ENCODE assay signal across 1 cellular context in the genomic region with DNA sequence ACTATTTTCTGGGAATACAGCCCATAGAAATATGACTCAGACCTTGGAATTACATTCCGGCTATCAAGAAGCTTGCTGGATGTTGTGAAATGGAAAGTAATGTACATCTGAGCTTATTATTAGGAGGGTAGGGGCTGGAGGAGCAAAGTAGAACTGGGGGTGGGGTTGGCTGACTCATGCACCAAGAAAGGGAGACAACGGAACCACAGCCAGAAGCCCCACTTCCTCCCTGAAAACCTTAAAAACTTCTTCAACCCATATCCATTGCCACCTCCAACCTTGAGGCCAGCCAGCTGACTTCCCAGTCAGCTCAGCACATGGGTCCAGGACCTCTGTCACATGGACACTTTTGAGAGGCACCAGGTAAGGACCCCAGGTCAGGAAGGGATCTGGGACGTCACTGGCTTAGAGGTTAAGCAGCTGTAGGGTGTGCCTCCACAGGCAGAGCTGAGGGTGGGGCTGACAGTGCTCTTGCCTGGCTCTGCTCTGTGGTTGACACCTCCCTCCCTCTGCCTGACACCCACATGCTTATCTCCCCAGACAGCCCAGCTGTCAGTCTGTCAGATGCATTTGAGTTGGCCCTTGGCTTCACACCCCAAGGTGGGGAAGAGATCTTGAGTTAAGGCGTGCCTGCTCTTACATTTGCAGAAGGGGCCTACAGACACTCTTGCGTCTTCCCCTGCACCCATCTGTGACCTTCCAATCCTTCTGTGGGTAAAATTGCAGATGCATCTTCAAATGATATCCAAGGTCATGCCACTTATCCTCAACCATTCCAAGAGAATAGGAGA.
TF ChIP-seq lines count a peak whose summit lies in the region.

No MANE protein-coding gene starts in this region.

TF ChIP-seq in K562, 482 proteins besides CTCF, POLR2A, EP300 and RAD21 (continued from another document and continues in another):
- no peak for TF ChIP-seq ZNF79 (CRISPR knock-in tag; IDR thresholded peaks at IDR 0.05; ENCODE audit: low read depth)
- peak; percentile 93 for TF ChIP-seq CHD4 (IDR thresholded peaks at IDR 0.05; ENCODE audit: insufficient read depth, insufficient replicate concordance, low read depth, low read length, poor library complexity, severe bottlenecking)
- TF ChIP-seq, protein P1, sequence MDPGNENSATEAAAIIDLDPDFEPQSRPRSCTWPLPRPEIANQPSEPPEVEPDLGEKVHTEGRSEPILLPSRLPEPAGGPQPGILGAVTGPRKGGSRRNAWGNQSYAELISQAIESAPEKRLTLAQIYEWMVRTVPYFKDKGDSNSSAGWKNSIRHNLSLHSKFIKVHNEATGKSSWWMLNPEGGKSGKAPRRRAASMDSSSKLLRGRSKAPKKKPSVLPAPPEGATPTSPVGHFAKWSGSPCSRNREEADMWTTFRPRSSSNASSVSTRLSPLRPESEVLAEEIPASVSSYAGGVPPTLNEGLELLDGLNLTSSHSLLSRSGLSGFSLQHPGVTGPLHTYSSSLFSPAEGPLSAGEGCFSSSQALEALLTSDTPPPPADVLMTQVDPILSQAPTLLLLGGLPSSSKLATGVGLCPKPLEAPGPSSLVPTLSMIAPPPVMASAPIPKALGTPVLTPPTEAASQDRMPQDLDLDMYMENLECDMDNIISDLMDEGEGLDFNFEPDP (CRISPR knock-in tag; IDR thresholded peaks at IDR 0.05), result no peak
- TF ChIP-seq, protein P2, sequence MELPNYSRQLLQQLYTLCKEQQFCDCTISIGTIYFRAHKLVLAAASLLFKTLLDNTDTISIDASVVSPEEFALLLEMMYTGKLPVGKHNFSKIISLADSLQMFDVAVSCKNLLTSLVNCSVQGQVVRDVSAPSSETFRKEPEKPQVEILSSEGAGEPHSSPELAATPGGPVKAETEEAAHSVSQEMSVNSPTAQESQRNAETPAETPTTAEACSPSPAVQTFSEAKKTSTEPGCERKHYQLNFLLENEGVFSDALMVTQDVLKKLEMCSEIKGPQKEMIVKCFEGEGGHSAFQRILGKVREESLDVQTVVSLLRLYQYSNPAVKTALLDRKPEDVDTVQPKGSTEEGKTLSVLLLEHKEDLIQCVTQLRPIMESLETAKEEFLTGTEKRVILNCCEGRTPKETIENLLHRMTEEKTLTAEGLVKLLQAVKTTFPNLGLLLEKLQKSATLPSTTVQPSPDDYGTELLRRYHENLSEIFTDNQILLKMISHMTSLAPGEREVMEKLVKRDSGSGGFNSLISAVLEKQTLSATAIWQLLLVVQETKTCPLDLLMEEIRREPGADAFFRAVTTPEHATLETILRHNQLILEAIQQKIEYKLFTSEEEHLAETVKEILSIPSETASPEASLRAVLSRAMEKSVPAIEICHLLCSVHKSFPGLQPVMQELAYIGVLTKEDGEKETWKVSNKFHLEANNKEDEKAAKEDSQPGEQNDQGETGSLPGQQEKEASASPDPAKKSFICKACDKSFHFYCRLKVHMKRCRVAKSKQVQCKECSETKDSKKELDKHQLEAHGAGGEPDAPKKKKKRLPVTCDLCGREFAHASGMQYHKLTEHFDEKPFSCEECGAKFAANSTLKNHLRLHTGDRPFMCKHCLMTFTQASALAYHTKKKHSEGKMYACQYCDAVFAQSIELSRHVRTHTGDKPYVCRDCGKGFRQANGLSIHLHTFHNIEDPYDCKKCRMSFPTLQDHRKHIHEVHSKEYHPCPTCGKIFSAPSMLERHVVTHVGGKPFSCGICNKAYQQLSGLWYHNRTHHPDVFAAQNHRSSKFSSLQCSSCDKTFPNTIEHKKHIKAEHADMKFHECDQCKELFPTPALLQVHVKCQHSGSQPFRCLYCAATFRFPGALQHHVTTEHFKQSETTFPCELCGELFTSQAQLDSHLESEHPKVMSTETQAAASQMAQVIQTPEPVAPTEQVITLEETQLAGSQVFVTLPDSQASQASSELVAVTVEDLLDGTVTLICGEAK (IDR thresholded peaks at IDR 0.05), result no peak
- TF ChIP-seq, protein P2 (CRISPR knock-in tag; IDR thresholded peaks at IDR 0.05), result no peak
- no peak for TF ChIP-seq RBM17 (IDR thresholded peaks at IDR 0.05; ENCODE audit: borderline replicate concordance, low read depth, low read length)
- no peak for TF ChIP-seq SIN3B (IDR thresholded peaks at IDR 0.05; ENCODE audit: low read depth)
- no peak for TF ChIP-seq POLR3G (IDR thresholded peaks at IDR 0.05; ENCODE audit: extremely low read depth, insufficient read length, insufficient replicate concordance)
- peak; percentile 84 for TF ChIP-seq ZNF584 (CRISPR knock-in tag; IDR thresholded peaks at IDR 0.05; ENCODE audit: low read depth)
- peak; percentile 14 for TF ChIP-seq HLTF (IDR thresholded peaks at IDR 0.05)
- TF ChIP-seq KAT2B (IDR thresholded peaks at IDR 0.05; ENCODE audit: low read depth, low read length), result no peak
- TF ChIP-seq NFE2L1 (tag; IDR thresholded peaks at IDR 0.05; ENCODE audit: borderline replicate concordance, low read depth), result no peak
- TF ChIP-seq NBN (IDR thresholded peaks at IDR 0.05; ENCODE audit: low read depth), result peak; percentile 91
- TF ChIP-seq, protein P3, sequence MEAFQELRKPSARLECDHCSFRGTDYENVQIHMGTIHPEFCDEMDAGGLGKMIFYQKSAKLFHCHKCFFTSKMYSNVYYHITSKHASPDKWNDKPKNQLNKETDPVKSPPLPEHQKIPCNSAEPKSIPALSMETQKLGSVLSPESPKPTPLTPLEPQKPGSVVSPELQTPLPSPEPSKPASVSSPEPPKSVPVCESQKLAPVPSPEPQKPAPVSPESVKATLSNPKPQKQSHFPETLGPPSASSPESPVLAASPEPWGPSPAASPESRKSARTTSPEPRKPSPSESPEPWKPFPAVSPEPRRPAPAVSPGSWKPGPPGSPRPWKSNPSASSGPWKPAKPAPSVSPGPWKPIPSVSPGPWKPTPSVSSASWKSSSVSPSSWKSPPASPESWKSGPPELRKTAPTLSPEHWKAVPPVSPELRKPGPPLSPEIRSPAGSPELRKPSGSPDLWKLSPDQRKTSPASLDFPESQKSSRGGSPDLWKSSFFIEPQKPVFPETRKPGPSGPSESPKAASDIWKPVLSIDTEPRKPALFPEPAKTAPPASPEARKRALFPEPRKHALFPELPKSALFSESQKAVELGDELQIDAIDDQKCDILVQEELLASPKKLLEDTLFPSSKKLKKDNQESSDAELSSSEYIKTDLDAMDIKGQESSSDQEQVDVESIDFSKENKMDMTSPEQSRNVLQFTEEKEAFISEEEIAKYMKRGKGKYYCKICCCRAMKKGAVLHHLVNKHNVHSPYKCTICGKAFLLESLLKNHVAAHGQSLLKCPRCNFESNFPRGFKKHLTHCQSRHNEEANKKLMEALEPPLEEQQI (IDR thresholded peaks at IDR 0.05), result no peak; the same call in 1 of the 2 replicates
- TF ChIP-seq, protein P4, sequence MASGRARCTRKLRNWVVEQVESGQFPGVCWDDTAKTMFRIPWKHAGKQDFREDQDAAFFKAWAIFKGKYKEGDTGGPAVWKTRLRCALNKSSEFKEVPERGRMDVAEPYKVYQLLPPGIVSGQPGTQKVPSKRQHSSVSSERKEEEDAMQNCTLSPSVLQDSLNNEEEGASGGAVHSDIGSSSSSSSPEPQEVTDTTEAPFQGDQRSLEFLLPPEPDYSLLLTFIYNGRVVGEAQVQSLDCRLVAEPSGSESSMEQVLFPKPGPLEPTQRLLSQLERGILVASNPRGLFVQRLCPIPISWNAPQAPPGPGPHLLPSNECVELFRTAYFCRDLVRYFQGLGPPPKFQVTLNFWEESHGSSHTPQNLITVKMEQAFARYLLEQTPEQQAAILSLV (tag; IDR thresholded peaks at IDR 0.05), result no peak
- peak; percentile 84 for TF ChIP-seq ZNF766 (CRISPR knock-in tag; conservative IDR thresholded peaks at IDR 0.05)
- TF ChIP-seq, protein P5, sequence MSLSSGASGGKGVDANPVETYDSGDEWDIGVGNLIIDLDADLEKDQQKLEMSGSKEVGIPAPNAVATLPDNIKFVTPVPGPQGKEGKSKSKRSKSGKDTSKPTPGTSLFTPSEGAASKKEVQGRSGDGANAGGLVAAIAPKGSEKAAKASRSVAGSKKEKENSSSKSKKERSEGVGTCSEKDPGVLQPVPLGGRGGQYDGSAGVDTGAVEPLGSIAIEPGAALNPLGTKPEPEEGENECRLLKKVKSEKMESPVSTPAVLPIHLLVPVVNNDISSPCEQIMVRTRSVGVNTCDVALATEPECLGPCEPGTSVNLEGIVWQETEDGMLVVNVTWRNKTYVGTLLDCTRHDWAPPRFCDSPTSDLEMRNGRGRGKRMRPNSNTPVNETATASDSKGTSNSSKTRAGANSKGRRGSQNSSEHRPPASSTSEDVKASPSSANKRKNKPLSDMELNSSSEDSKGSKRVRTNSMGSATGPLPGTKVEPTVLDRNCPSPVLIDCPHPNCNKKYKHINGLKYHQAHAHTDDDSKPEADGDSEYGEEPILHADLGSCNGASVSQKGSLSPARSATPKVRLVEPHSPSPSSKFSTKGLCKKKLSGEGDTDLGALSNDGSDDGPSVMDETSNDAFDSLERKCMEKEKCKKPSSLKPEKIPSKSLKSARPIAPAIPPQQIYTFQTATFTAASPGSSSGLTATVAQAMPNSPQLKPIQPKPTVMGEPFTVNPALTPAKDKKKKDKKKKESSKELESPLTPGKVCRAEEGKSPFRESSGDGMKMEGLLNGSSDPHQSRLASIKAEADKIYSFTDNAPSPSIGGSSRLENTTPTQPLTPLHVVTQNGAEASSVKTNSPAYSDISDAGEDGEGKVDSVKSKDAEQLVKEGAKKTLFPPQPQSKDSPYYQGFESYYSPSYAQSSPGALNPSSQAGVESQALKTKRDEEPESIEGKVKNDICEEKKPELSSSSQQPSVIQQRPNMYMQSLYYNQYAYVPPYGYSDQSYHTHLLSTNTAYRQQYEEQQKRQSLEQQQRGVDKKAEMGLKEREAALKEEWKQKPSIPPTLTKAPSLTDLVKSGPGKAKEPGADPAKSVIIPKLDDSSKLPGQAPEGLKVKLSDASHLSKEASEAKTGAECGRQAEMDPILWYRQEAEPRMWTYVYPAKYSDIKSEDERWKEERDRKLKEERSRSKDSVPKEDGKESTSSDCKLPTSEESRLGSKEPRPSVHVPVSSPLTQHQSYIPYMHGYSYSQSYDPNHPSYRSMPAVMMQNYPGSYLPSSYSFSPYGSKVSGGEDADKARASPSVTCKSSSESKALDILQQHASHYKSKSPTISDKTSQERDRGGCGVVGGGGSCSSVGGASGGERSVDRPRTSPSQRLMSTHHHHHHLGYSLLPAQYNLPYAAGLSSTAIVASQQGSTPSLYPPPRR (CRISPR knock-in tag; IDR thresholded peaks at IDR 0.05; ENCODE audit: borderline replicate concordance), result peak; percentile 63; the same call in 1 of the 2 replicates
- TF ChIP-seq ZNF134 (CRISPR knock-in tag; conservative IDR thresholded peaks at IDR 0.05), result peak; percentile 23; the same call in 1 of the 2 replicates
- peak; percentile 29 for TF ChIP-seq MEF2D (tag; conservative IDR thresholded peaks at IDR 0.05; ENCODE audit: low read depth)
- TF ChIP-seq HDAC8 (tag; IDR thresholded peaks at IDR 0.05), result peak; percentile 26; the same call in 1 of the 2 replicates
- TF ChIP-seq ARHGAP35 (IDR thresholded peaks at IDR 0.05; ENCODE audit: partially characterized antibody), result no peak
- TF ChIP-seq PCBP2 (IDR thresholded peaks at IDR 0.05; ENCODE audit: low read depth, low read length, poor library complexity, severe bottlenecking), result no peak
- 0 out of 2 replicates have a peak, but pooled peaks have one; percentile 9 for TF ChIP-seq ZNF583 (CRISPR knock-in tag; IDR thresholded peaks at IDR 0.05)
- TF ChIP-seq, protein P6, sequence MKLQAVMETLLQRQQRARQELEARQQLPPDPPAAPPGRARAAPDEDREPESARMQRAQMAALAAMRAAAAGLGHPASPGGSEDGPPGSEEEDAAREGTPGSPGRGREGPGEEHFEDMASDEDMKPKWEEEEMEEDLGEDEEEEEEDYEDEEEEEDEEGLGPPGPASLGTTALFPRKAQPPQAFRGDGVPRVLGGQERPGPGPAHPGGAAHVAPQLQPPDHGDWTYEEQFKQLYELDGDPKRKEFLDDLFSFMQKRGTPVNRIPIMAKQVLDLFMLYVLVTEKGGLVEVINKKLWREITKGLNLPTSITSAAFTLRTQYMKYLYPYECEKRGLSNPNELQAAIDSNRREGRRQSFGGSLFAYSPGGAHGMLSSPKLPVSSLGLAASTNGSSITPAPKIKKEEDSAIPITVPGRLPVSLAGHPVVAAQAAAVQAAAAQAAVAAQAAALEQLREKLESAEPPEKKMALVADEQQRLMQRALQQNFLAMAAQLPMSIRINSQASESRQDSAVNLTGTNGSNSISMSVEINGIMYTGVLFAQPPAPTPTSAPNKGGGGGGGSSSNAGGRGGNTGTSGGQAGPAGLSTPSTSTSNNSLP (IDR thresholded peaks at IDR 0.05; ENCODE audit: borderline replicate concordance, low read depth, low read length), result peak; percentile 71
- TF ChIP-seq NFE2 (IDR thresholded peaks at IDR 0.05; ENCODE audit: low read depth), result peak; percentile 77
- TF ChIP-seq WHSC1 (IDR thresholded peaks at IDR 0.05; ENCODE audit: low read length), result no peak
- TF ChIP-seq KLF10 (CRISPR knock-in tag; IDR thresholded peaks at IDR 0.05), result no peak
- TF ChIP-seq, protein P7, sequence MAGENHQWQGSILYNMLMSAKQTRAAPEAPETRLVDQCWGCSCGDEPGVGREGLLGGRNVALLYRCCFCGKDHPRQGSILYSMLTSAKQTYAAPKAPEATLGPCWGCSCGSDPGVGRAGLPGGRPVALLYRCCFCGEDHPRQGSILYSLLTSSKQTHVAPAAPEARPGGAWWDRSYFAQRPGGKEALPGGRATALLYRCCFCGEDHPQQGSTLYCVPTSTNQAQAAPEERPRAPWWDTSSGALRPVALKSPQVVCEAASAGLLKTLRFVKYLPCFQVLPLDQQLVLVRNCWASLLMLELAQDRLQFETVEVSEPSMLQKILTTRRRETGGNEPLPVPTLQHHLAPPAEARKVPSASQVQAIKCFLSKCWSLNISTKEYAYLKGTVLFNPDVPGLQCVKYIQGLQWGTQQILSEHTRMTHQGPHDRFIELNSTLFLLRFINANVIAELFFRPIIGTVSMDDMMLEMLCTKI (IDR thresholded peaks at IDR 0.05; ENCODE audit: partially characterized antibody), result no peak
